ENCODE assay signal across 8 cellular contexts in the genomic region with DNA sequence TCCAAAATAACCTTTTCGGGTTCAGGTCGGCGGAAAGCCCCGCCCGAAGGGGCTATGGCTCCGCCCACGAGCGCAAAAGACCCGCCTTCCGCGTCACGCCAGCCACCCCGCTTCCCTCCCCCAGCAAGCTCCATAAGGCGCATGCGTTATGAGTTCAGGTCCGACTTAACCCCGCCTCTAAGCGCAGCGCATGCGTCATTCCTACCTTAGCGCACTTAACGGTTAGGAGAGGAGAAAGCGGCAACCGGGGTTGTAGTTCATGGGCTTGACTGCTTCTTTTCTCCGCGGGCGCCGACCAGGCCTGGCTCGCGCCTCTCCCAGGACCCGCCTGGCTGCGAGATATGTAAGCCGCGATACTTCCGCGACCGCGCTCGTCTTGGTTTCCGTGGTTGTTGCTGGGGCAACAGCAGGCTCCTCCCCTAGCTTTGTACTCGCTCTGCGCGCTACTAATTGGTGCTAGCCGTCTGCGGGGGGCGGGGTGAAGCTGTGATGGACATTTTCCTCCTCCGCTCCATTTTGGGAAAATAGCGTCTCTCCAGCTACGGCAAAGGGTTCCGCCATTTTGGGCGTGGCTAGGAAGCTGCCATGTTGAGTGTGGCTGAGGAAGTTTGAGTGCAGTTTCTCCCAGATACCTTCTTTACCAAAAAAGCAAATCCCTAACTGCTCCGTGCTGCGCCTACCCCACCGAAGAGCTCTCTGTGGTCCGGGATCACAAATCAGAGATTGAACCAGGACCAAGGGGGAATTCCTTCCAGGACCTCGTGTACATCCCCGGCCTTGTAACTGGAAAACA. TPM values are rescaled to one million over a fixed set of nuclear protein-coding genes. Genes with fewer than 3 reads are reported as not detected.
DNase-seq lines count a peak whose midpoint lies in the region; ATAC-seq lines count a peak whose summit lies in the region.

A gene with protein sequence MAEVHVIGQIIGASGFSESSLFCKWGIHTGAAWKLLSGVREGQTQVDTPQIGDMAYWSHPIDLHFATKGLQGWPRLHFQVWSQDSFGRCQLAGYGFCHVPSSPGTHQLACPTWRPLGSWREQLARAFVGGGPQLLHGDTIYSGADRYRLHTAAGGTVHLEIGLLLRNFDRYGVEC (minus strand): TSS at position 397 of the 793 bp plus-strand sequence. CDS start 630 bp downstream, outside the sequence.

- peak within 1 kb of the TSS; percentile 92 for H3K4me3 Mint-ChIP-seq in activated CD4-positive, alpha-beta T cell treated with anti-CD3 and anti-CD28 coated beads for 36 hours

- POLR2A ChIA-PET in activated CD4-positive, alpha-beta T cell treated with anti-CD3 and anti-CD28 coated beads for 36 hours (lab: Charles Lee), result interaction anchor here (0.7 to 3.1 kb wide), 6 partner anchors 11 to 168 kb away, joined by 4 to 20 read pairs (median 7); partner anchors contain the start of genes DMAC2, HNRNPUL1, TGFB1 and TMEM91

- no peaks in the 10 kb centered on the region for H3K9me3 Mint-ChIP-seq in activated CD4-positive, alpha-beta T cell treated with anti-CD3 and anti-CD28 coated beads for 36 hours (ENCODE audit: low read depth)

- H3K27ac ChIP-seq in cingulate gyrus (ENCODE audit: low read depth, low read length), result peak within 1 kb of the TSS; percentile 100

- H3K27me3 Mint-ChIP-seq in activated CD4-positive, alpha-beta T cell treated with anti-CD3 and anti-CD28 coated beads for 36 hours, result no peaks in the 10 kb centered on the region

- CTCF ChIA-PET in activated CD4-positive, alpha-beta T cell treated with anti-CD3 and anti-CD28 coated beads for 36 hours (lab: Charles Lee), result interaction anchor here (0.6 to 2.9 kb wide), 16 partner anchors 9 to 728 kb away, joined by 3 to 24 read pairs (median 4); partner anchors contain the start of genes DMAC2, TGFB1 and TMEM91

- H3K36me3 Mint-ChIP-seq in activated CD4-positive, alpha-beta T cell treated with anti-CD3 and anti-CD28 coated beads for 36 hours (ENCODE audit: low read depth), result peaks cover 2% of the 10 kb centered on the region

- intact Hi-C loops in activated CD4-positive, alpha-beta T cell treated with anti-CD3 and anti-CD28 coated beads for 36 hours (cut with DNase I, micrococcal nuclease), result loop anchor here (1.0 kb wide), 8 partner anchors 10 to 614 kb away; partner anchors contain the start of genes BCKDHA (in 2 of the 2), DMAC2 (in 2 of the 2), EXOSC5 (in 2 of the 2) and ACTMAP (in 1 of the 2)

- ATAC-seq in HG03442 (IDR thresholded peaks at IDR 0.05; ENCODE audit: unreplicated experiment), result peak; percentile 83
- ATAC-seq in activated CD4-positive, alpha-beta T cell treated with anti-CD3 and anti-CD28 coated beads for 36 hours, result peak; percentile 95

- peak within 1 kb of the TSS; percentile 98 for H3K27ac Mint-ChIP-seq in activated CD4-positive, alpha-beta T cell treated with anti-CD3 and anti-CD28 coated beads for 36 hours

- H3K4me1 Mint-ChIP-seq in activated CD4-positive, alpha-beta T cell treated with anti-CD3 and anti-CD28 coated beads for 36 hours, result peaks cover 29% of the 10 kb centered on the region

- DNase-seq in Ammon's horn (ENCODE audit: low spot score) (peak; percentile 99), GM19238 (ENCODE audit: insufficient read length, low spot score) (peak; percentile 85), NCI-H524 (lab: John Stamatoyannopoulos, UW) (peak; percentile 98 to 99), kidney glomerular epithelial cell (lab: John Stamatoyannopoulos, UW) (peak; percentile 98)
- DNase-seq in activated CD4-positive, alpha-beta T cell treated with anti-CD3 and anti-CD28 coated beads for 36 hours, result peak; percentile 99
- peak; percentile 94 to 96 for DNase-seq in stimulated activated CD4-positive, alpha-beta T cell treated with anti-CD3 and anti-CD28 coated beads, Interleukin-1b, Interleukin-23, amount 100 ng/mL, for 1 hour (ENCODE audit: low read depth in 2 of 2)

RNA-seq across cellular contexts. Expression of the gene that starts here (rescaled TPM):
- 1 to 10 TPM; 4.0 to 5.2 TPM for total RNA-seq in activated CD4-positive, alpha-beta T cell treated with anti-CD3 and anti-CD28 coated beads for 36 hours

Comparison
In these comparisons a context has a peak if more than half of its experiments do, and no peak if none do; other contexts are left out.
1. Peak in every context shown above with its lines: DNase-seq, ATAC-seq and H3K27ac ChIP-seq.